In the genomic region with DNA sequence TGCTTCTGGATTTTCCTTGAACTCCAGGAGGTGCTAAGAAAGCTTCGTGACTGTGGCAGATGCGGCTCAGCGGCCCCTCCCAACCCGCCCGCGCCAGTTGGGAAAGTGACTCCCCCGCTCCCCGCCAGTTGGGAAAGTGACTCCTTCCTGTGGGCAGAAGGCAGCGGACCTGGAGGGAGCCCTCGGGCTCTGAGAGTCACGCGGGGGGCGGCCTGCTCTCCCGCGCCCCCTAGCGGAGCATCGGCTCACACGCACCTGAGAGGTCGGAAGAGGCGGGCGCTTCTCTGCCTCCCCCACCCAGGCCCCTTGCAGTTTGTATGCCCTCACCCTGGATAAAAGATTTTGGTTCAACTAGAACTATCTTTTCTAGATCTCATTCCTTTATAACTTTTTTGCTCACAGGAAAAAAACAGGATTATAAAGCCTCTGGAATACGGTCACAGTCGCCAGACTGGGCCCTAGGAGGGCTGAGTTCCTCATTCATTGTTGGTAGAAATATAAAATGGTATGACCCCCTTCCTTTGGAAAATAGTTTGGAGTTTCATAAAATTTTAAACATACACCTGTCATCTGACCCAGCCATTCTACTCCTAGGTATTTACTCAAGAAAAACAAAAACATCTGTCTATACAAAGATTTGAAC, we compare ENCODE assay signal across 8 cellular contexts.
A peak's percentile ranks its signal among the peaks of the same experiment; 100 is the strongest.
DNase-seq lines count a peak whose midpoint lies in the region; ATAC-seq and TF ChIP-seq lines count a peak whose summit lies in the region.

No MANE protein-coding gene starts in this region.

- H3K4me1 ChIP-seq in lung (ENCODE audit: control insufficient read depth in 2 of 2, insufficient read depth in 2 of 2, low read length in 2 of 2) (peaks cover 0 to 12% of the 10 kb centered on the region in 2 donors), tibial artery (peaks cover 0 to 24% (median 18%) of the 10 kb centered on the region in 4 donors)

- H3K9me3 ChIP-seq in lung (ENCODE audit: control insufficient read depth in 2 of 2, insufficient read depth in 1 of 2, low read length in 1 of 2), result peaks cover 0 to 4% of the 10 kb centered on the region in 2 donors
- peaks cover 0 to 5% (median 3%) of the 10 kb centered on the region in 3 donors for H3K9me3 ChIP-seq in tibial artery

- DNase-seq in G401 (ENCODE audit: low spot score) (peak; percentile 18), T follicular helper cell (ENCODE audit: low read depth) (peak; percentile 12), choroid plexus epithelial cell (ENCODE audit: low read depth) (peak; percentile 22), lung (ENCODE audit: low spot score) (no peak), tibial artery (peak; percentile 51 to 81), NCI-H146 (lab: John Stamatoyannopoulos, UW) (no peak), amniotic stem cell (lab: John Stamatoyannopoulos, UW) (no peak), NCI-H187 (lab: John Stamatoyannopoulos, UW) (no peak)

- H3K4me3 ChIP-seq in choroid plexus epithelial cell (ENCODE audit: low read depth, low read length) (no peak overlapping the region), lung (no peak overlapping the region), tibial artery (peak overlapping the region; percentile 20 to 46)

- H3K36me3 ChIP-seq in lung (ENCODE audit: control insufficient read depth in 2 of 2, insufficient read depth in 2 of 2, low read length in 2 of 2) (no peaks in the 10 kb centered on the region), tibial artery (no peaks in the 10 kb centered on the region)

- peak; percentile 72 for TF ChIP-seq CTCF in choroid plexus epithelial cell (conservative IDR thresholded peaks at IDR 0.05; ENCODE audit: low read depth, low read length)
- TF ChIP-seq CTCF in lung (IDR thresholded peaks at IDR 0.05; ENCODE audit: control extremely low read depth, extremely low read depth), result peak; percentile 29
- TF ChIP-seq CTCF in tibial artery (IDR thresholded peaks at IDR 0.05), result peak; percentile 68 to 82

- in situ Hi-C loops in G401 (cut with HindIII; ENCODE audit: low sequenced_read_pairs), result no loop called here

- no peak for ATAC-seq in lung (ENCODE audit: insufficient read depth, low FRiP score)

- intact Hi-C loops in tibial artery (cut with DNase I; ENCODE audit: low total_unique reads), result loop anchor here (5.0 to 10.0 kb wide), 3 partner anchors 345 to 492 kb away; a partner anchor contains a TSS

- H3K27ac ChIP-seq in lung (ENCODE audit: low read depth in 1 of 2, low read length in 1 of 2) (no peak overlapping the region), tibial artery (peak overlapping the region; percentile 53 to 64)

- 19 to 25% methylated on average over 23 of the region's 23 CpGs for WGBS in lung, 2 donors

- H3K27me3 ChIP-seq in lung (ENCODE audit: control insufficient read depth, insufficient read depth) (peaks cover 4% of the 10 kb centered on the region), tibial artery (peaks cover 0 to 12% of the 10 kb centered on the region in 2 donors)

Comparison
In these comparisons a context has a peak if more than half of its experiments do, and no peak if none do; other contexts are left out.
1. DNase-seq: peak in G401 (single experiment), T follicular helper cell (single experiment), choroid plexus epithelial cell (single experiment) and tibial artery (2 of 2); none in lung (single experiment), NCI-H146 (single experiment), amniotic stem cell (single experiment) and NCI-H187 (0 of 2).
2. H3K4me3 ChIP-seq: peak in tibial artery (2 of 2); none in choroid plexus epithelial cell (single experiment) and lung (single experiment).
3. H3K27ac ChIP-seq: peak in tibial artery (2 of 2); none in lung (0 of 2).
4. Peak in every context shown above with its lines, with median percentiles within 50 percentile points of each other: CTCF ChIP-seq.